ENCODE assay signal across 1 cellular context in the genomic region with DNA sequence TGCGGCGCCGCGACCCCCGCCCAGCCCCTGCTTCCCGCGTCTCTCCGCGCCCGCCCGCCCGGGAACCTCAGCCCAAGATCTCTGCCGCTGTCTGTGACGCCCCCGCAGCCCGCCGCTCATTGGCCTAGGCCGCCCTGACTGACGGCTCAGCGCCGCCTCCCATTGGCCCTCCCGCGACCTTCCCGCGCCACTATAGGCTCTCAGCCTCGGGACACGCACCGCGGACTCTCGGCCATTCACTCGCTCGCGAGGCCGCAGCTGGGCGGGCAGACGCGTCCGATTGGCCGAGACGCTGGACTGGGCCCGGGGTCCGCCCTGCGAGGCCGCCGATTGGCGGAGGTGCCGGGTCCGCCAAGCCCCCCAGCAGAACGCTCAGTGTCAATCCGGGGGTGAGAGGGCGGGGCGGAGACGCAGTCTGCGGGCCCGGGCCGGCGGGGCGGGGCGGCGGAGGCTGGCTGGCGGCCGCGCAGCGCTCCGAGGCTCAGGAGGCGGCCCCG.
TF ChIP-seq lines count a peak whose summit lies in the region.

A gene (minus strand): TSS at position 95 of the 497 bp plus-strand sequence. CDS start 215 bp downstream, outside the sequence.

TF ChIP-seq in HepG2, 621 proteins besides CTCF, POLR2A, EP300 and RAD21 (continued from another document and continues in another):
- TF ChIP-seq, protein P1, sequence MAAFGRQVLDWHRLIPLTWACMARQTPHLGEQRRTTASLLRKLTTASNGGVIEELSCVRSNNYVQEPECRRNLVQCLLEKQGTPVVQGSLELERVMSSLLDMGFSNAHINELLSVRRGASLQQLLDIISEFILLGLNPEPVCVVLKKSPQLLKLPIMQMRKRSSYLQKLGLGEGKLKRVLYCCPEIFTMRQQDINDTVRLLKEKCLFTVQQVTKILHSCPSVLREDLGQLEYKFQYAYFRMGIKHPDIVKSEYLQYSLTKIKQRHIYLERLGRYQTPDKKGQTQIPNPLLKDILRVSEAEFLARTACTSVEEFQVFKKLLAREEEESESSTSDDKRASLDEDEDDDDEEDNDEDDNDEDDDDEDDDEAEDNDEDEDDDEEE (CRISPR knock-in tag; IDR thresholded peaks at IDR 0.05), result no peak
- TF ChIP-seq ZNF614 (CRISPR knock-in tag; IDR thresholded peaks at IDR 0.05; ENCODE audit: borderline replicate concordance) (no peak), ZNF7 (CRISPR knock-in tag; IDR thresholded peaks at IDR 0.05) (no peak), ZBTB21 (CRISPR knock-in tag; IDR thresholded peaks at IDR 0.05) (no peak), ZNF619 (CRISPR knock-in tag; IDR thresholded peaks at IDR 0.05) (no peak), TGIF2 (CRISPR knock-in tag; IDR thresholded peaks at IDR 0.05) (no peak), TBP (CRISPR knock-in tag; IDR thresholded peaks at IDR 0.05) (no peak), FOXP1 (IDR thresholded peaks at IDR 0.05) (no peak), FOXP1 (CRISPR knock-in tag; IDR thresholded peaks at IDR 0.05) (no peak), ZNF709 (CRISPR knock-in tag; IDR thresholded peaks at IDR 0.05) (no peak), SIN3B (IDR thresholded peaks at IDR 0.05; ENCODE audit: low read length) (no peak), ZNF205 (CRISPR knock-in tag; IDR thresholded peaks at IDR 0.05) (no peak), ZNF260 (CRISPR knock-in tag; IDR thresholded peaks at IDR 0.05; ENCODE audit: borderline replicate concordance, low read depth) (no peak), GABPB1 (CRISPR knock-in tag; IDR thresholded peaks at IDR 0.05) (peak; percentile 78), ZBTB7B (CRISPR knock-in tag; IDR thresholded peaks at IDR 0.05) (peak; percentile 53; the same call in 1 of the 2 replicates), SP1 (IDR thresholded peaks at IDR 0.05) (no peak), SP1 (CRISPR knock-in tag; IDR thresholded peaks at IDR 0.05) (peak; percentile 77), MIER3 (CRISPR knock-in tag; IDR thresholded peaks at IDR 0.05; ENCODE audit: borderline replicate concordance) (peak; percentile 45; the same call in 1 of the 2 replicates), ZNF207 (IDR thresholded peaks at IDR 0.05; ENCODE audit: borderline replicate concordance) (no peak), HCFC1 (IDR thresholded peaks at IDR 0.05; ENCODE audit: low read depth, low read length) (no peak), SAP130 (CRISPR knock-in tag; IDR thresholded peaks at IDR 0.05; ENCODE audit: low read depth) (peak; percentile 15; the same call in 1 of the 2 replicates), KDM3A (CRISPR knock-in tag; IDR thresholded peaks at IDR 0.05; ENCODE audit: low read depth) (no peak), NRL (CRISPR knock-in tag; IDR thresholded peaks at IDR 0.05; ENCODE audit: borderline replicate concordance) (no peak), RFXANK (CRISPR knock-in tag; IDR thresholded peaks at IDR 0.05) (peak; percentile 75; the same call in 1 of the 2 replicates), IKZF4 (CRISPR knock-in tag; IDR thresholded peaks at IDR 0.05; ENCODE audit: borderline replicate concordance, low read depth, not compliant biosample characterization) (no peak), NFYB (CRISPR knock-in tag; IDR thresholded peaks at IDR 0.05) (peak; percentile 96), RBM39 (IDR thresholded peaks at IDR 0.05; ENCODE audit: low read depth, low read length, poor library complexity, severe bottlenecking) (peak; percentile 16), ZFX (CRISPR knock-in tag; IDR thresholded peaks at IDR 0.05; ENCODE audit: low read depth) (no peak), HNF4G (IDR thresholded peaks at IDR 0.05; ENCODE audit: borderline replicate concordance, low read depth, low read length) (no peak), HNF4G (CRISPR knock-in tag; IDR thresholded peaks at IDR 0.05; ENCODE audit: borderline replicate concordance, low read depth) (no peak), ZNF629 (CRISPR knock-in tag; conservative IDR thresholded peaks at IDR 0.05) (no peak), CEBPB (IDR thresholded peaks at IDR 0.05; ENCODE audit: borderline replicate concordance, low read depth, low read length) (no peak), TARDBP (CRISPR knock-in tag; IDR thresholded peaks at IDR 0.05) (no peak), WIZ (CRISPR knock-in tag; IDR thresholded peaks at IDR 0.05) (no peak), ZNF274 (CRISPR knock-in tag; IDR thresholded peaks at IDR 0.05) (no peak), AKAP8 (CRISPR knock-in tag; IDR thresholded peaks at IDR 0.05) (no peak), EHMT2 (IDR thresholded peaks at IDR 0.05; ENCODE audit: borderline replicate concordance, low read depth, low read length) (no peak), GATA4 (IDR thresholded peaks at IDR 0.05; ENCODE audit: borderline replicate concordance, low read depth) (no peak), ZNF354B (CRISPR knock-in tag; IDR thresholded peaks at IDR 0.05) (no peak), NR2F2 (IDR thresholded peaks at IDR 0.05; ENCODE audit: borderline replicate concordance, low read depth) (no peak), ESRRA (CRISPR knock-in tag; IDR thresholded peaks at IDR 0.05; ENCODE audit: low read depth) (no peak), SALL1 (CRISPR knock-in tag; IDR thresholded peaks at IDR 0.05) (peak; percentile 10; the same call in 1 of the 2 replicates), ZKSCAN5 (CRISPR knock-in tag; IDR thresholded peaks at IDR 0.05) (no peak), ELF1 (CRISPR knock-in tag; IDR thresholded peaks at IDR 0.05) (no peak), ZNF839 (CRISPR knock-in tag; IDR thresholded peaks at IDR 0.05; ENCODE audit: borderline replicate concordance) (no peak), EEA1 (CRISPR knock-in tag; IDR thresholded peaks at IDR 0.05; ENCODE audit: borderline replicate concordance) (no peak)
- TF ChIP-seq, protein P2, sequence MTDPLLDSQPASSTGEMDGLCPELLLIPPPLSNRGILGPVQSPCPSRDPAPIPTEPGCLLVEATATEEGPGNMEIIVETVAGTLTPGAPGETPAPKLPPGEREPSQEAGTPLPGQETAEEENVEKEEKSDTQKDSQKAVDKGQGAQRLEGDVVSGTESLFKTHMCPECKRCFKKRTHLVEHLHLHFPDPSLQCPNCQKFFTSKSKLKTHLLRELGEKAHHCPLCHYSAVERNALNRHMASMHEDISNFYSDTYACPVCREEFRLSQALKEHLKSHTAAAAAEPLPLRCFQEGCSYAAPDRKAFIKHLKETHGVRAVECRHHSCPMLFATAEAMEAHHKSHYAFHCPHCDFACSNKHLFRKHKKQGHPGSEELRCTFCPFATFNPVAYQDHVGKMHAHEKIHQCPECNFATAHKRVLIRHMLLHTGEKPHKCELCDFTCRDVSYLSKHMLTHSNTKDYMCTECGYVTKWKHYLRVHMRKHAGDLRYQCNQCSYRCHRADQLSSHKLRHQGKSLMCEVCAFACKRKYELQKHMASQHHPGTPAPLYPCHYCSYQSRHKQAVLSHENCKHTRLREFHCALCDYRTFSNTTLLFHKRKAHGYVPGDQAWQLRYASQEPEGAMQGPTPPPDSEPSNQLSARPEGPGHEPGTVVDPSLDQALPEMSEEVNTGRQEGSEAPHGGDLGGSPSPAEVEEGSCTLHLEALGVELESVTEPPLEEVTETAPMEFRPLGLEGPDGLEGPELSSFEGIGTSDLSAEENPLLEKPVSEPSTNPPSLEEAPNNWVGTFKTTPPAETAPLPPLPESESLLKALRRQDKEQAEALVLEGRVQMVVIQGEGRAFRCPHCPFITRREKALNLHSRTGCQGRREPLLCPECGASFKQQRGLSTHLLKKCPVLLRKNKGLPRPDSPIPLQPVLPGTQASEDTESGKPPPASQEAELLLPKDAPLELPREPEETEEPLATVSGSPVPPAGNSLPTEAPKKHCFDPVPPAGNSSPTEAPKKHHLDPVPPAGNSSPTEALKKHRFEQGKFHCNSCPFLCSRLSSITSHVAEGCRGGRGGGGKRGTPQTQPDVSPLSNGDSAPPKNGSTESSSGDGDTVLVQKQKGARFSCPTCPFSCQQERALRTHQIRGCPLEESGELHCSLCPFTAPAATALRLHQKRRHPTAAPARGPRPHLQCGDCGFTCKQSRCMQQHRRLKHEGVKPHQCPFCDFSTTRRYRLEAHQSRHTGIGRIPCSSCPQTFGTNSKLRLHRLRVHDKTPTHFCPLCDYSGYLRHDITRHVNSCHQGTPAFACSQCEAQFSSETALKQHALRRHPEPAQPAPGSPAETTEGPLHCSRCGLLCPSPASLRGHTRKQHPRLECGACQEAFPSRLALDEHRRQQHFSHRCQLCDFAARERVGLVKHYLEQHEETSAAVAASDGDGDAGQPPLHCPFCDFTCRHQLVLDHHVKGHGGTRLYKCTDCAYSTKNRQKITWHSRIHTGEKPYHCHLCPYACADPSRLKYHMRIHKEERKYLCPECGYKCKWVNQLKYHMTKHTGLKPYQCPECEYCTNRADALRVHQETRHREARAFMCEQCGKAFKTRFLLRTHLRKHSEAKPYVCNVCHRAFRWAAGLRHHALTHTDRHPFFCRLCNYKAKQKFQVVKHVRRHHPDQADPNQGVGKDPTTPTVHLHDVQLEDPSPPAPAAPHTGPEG (CRISPR knock-in tag; IDR thresholded peaks at IDR 0.05), result peak; percentile 96
- TF ChIP-seq, protein P3, sequence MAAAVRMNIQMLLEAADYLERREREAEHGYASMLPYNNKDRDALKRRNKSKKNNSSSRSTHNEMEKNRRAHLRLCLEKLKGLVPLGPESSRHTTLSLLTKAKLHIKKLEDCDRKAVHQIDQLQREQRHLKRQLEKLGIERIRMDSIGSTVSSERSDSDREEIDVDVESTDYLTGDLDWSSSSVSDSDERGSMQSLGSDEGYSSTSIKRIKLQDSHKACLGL (CRISPR knock-in tag; IDR thresholded peaks at IDR 0.05), result no peak; the same call in 1 of the 2 replicates
- TF ChIP-seq, protein P4, sequence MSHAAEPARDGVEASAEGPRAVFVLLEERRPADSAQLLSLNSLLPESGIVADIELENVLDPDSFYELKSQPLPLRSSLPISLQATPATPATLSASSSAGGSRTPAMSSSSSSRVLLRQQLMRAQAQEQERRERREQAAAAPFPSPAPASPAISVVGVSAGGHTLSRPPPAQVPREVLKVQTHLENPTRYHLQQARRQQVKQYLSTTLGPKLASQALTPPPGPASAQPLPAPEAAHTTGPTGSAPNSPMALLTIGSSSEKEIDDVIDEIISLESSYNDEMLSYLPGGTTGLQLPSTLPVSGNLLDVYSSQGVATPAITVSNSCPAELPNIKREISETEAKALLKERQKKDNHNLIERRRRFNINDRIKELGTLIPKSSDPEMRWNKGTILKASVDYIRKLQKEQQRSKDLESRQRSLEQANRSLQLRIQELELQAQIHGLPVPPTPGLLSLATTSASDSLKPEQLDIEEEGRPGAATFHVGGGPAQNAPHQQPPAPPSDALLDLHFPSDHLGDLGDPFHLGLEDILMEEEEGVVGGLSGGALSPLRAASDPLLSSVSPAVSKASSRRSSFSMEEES (CRISPR knock-in tag; IDR thresholded peaks at IDR 0.05), result no peak
- TF ChIP-seq, protein P5, sequence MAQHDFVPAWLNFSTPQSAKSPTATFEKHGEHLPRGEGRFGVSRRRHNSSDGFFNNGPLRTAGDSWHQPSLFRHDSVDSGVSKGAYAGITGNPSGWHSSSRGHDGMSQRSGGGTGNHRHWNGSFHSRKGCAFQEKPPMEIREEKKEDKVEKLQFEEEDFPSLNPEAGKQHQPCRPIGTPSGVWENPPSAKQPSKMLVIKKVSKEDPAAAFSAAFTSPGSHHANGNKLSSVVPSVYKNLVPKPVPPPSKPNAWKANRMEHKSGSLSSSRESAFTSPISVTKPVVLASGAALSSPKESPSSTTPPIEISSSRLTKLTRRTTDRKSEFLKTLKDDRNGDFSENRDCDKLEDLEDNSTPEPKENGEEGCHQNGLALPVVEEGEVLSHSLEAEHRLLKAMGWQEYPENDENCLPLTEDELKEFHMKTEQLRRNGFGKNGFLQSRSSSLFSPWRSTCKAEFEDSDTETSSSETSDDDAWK (CRISPR knock-in tag; IDR thresholded peaks at IDR 0.05), result no peak
- TF ChIP-seq, protein P6, sequence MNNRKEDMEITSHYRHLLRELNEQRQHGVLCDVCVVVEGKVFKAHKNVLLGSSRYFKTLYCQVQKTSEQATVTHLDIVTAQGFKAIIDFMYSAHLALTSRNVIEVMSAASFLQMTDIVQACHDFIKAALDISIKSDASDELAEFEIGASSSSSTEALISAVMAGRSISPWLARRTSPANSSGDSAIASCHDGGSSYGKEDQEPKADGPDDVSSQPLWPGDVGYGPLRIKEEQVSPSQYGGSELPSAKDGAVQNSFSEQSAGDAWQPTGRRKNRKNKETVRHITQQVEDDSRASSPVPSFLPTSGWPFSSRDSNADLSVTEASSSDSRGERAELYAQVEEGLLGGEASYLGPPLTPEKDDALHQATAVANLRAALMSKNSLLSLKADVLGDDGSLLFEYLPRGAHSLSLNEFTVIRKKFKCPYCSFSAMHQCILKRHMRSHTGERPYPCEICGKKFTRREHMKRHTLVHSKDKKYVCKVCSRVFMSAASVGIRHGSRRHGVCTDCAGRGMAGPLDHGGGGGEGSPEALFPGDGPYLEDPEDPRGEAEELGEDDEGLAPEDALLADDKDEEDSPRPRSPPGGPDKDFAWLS (CRISPR knock-in tag; IDR thresholded peaks at IDR 0.05; ENCODE audit: borderline replicate concordance), result no peak
- TF ChIP-seq, protein P7, sequence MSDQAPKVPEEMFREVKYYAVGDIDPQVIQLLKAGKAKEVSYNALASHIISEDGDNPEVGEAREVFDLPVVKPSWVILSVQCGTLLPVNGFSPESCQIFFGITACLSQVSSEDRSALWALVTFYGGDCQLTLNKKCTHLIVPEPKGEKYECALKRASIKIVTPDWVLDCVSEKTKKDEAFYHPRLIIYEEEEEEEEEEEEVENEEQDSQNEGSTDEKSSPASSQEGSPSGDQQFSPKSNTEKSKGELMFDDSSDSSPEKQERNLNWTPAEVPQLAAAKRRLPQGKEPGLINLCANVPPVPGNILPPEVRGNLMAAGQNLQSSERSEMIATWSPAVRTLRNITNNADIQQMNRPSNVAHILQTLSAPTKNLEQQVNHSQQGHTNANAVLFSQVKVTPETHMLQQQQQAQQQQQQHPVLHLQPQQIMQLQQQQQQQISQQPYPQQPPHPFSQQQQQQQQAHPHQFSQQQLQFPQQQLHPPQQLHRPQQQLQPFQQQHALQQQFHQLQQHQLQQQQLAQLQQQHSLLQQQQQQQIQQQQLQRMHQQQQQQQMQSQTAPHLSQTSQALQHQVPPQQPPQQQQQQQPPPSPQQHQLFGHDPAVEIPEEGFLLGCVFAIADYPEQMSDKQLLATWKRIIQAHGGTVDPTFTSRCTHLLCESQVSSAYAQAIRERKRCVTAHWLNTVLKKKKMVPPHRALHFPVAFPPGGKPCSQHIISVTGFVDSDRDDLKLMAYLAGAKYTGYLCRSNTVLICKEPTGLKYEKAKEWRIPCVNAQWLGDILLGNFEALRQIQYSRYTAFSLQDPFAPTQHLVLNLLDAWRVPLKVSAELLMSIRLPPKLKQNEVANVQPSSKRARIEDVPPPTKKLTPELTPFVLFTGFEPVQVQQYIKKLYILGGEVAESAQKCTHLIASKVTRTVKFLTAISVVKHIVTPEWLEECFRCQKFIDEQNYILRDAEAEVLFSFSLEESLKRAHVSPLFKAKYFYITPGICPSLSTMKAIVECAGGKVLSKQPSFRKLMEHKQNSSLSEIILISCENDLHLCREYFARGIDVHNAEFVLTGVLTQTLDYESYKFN (CRISPR knock-in tag; conservative IDR thresholded peaks at IDR 0.05), result 0 out of 2 replicates have a peak, but pooled peaks have one; percentile 5
- TF ChIP-seq, protein P8, sequence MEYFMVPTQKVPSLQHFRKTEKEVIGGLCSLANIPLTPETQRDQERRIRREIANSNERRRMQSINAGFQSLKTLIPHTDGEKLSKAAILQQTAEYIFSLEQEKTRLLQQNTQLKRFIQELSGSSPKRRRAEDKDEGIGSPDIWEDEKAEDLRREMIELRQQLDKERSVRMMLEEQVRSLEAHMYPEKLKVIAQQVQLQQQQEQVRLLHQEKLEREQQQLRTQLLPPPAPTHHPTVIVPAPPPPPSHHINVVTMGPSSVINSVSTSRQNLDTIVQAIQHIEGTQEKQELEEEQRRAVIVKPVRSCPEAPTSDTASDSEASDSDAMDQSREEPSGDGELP (IDR thresholded peaks at IDR 0.05; ENCODE audit: borderline replicate concordance, low read depth), result peak; percentile 80; the same call in 1 of the 2 replicates
